In the genomic region with DNA sequence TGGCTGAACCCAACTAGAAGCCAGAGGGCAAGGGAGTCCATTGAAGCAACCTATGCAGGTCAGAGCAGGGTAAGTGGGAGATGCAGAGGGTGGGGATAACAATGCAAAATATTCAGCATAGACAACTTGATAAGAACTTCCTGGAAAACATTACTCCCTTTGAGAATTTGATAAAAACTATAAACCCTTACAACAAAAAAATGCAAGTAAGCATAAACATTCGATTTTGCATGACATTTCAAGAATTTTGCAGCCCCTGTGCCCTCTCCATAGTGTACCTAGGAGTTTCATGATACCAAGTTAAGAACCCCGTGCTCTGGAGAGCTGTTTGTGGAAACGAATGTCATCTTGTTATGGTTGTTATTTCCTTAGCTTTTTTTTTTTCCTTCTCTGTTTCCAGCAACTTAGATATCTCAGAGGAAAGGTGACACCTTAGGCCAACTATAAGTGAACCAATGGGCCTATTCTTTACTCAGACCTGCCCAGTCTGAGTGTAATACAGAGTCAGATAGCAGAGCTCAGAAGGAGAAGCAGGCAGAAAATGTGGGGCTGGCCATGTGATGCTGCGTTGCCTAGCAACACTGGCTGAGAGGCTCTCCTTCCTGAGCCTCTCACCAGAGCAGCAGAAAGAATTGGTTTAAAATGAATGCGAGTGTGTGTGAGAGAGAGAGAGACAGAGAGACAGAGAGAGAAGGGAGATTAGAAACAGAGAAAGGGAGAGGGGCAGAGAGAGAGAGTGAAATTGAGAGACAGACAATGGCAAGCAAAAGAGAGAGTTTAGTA, we compare ENCODE assay signal across 15 cellular contexts. TPM values are rescaled to one million over a fixed set of nuclear protein-coding genes. Genes with fewer than 3 reads are reported as not detected.
DNase-seq lines count a peak whose midpoint lies in the region; ATAC-seq and TF ChIP-seq lines count a peak whose summit lies in the region.
"Had no signal": no experiment of that assay in that cellular context is flagged by ENCODE, and none has a peak within 500 bp of the region (broad histone marks: within the 10 kb centered on the region; RNA-seq: fewer than 3 reads in every experiment).

No MANE protein-coding gene starts in this region.

- H3K27ac Mint-ChIP-seq in activated CD8-positive, alpha-beta T cell treated with anti-CD3 and anti-CD28 coated beads for 36 hours = no peak overlapping the region
- no peak overlapping the region for H3K27ac Mint-ChIP-seq in CD4-positive, alpha-beta T cell
- H3K27ac Mint-ChIP-seq: stimulated activated memory B cell treated with anti-CD40 and anti-IgM and Interleukin-4, amounts not matched to agents 10 μg/mL and 1 μg/mL and 100 μg/mL, for 72 hours had no signal

- H3K4me2 ChIP-seq in SK-N-SH = no peak overlapping the region

- no peak overlapping the region for H3K27ac ChIP-seq in SK-N-SH (ENCODE audit: low read depth in 2 of 2, low read length in 1 of 2)
- no peak overlapping the region for H3K27ac ChIP-seq in CD4-positive, alpha-beta T cell (ENCODE audit: low read depth, low read length)

- H3K4me3 Mint-ChIP-seq in activated CD8-positive, alpha-beta T cell treated with anti-CD3 and anti-CD28 coated beads for 36 hours = no peak overlapping the region
- H3K4me3 Mint-ChIP-seq in CD4-positive, alpha-beta T cell = no peak overlapping the region
- H3K4me3 Mint-ChIP-seq: stimulated activated memory B cell treated with anti-CD40 and anti-IgM and Interleukin-4, amounts not matched to agents 10 μg/mL and 1 μg/mL and 100 μg/mL, for 72 hours had no signal

- no peaks in the 10 kb centered on the region for H3K9me3 ChIP-seq in SK-N-SH
- no peaks in the 10 kb centered on the region for H3K9me3 ChIP-seq in CD4-positive, alpha-beta T cell (ENCODE audit: control insufficient read depth, low read length)

- H3K36me3 Mint-ChIP-seq in activated CD8-positive, alpha-beta T cell treated with anti-CD3 and anti-CD28 coated beads for 36 hours (ENCODE audit: low read depth) = no peaks in the 10 kb centered on the region
- no peaks in the 10 kb centered on the region for H3K36me3 Mint-ChIP-seq in CD4-positive, alpha-beta T cell (ENCODE audit: low read depth)
- H3K36me3 Mint-ChIP-seq: stimulated activated memory B cell treated with anti-CD40 and anti-IgM and Interleukin-4, amounts not matched to agents 10 μg/mL and 1 μg/mL and 100 μg/mL, for 72 hours had no signal

- no peak overlapping the region for H3K4me3 ChIP-seq in SK-N-SH (ENCODE audit: low read depth in 2 of 2, low read length in 1 of 2)

- intact Hi-C loops in activated CD8-positive, alpha-beta T cell treated with anti-CD3 and anti-CD28 coated beads for 36 hours (cut with micrococcal nuclease) = no loop called here
- intact Hi-C loops in CD4-positive, alpha-beta T cell (cut with DNase I, micrococcal nuclease) = no loop called here
- intact Hi-C loops in sciatic nerve (cut with DNase I) = no loop called here

- H2AFZ ChIP-seq in SK-N-SH (ENCODE audit: low read depth) = no peak overlapping the region

- no peaks in the 10 kb centered on the region for H3K36me3 ChIP-seq in SK-N-SH (replicated peaks in 1 of 2; ENCODE audit: control insufficient read depth in 1 of 2, insufficient read depth in 2 of 2, low read length in 1 of 2)

- DNase-seq in DMS153 treated with DMSO at 0.1 percent for 48 hours (lab: John Stamatoyannopoulos, UW; ENCODE audit: unreplicated experiment) (peak; percentile 46), NCI-H1092 (lab: John Stamatoyannopoulos, UW) (peak; percentile 63), SK-N-SH (peak; percentile 20), iPS-NIHi11 (ENCODE audit: low spot score) (peak; percentile 16), sciatic nerve (ENCODE audit: low spot score) (no peak)
- no peak for DNase-seq in activated CD8-positive, alpha-beta T cell treated with anti-CD3 and anti-CD28 coated beads for 36 hours
- no peak for DNase-seq in CD4-positive, alpha-beta T cell
- DNase-seq: activated naive CD4-positive, alpha-beta T cell; HCEC 1CT; stimulated activated CD4-positive, alpha-beta T cell treated with anti-CD3 and anti-CD28 coated beads, Interleukin-4, amount 100 ng/mL, for 1 hour had no signal

- H3K27me3 Mint-ChIP-seq in activated CD8-positive, alpha-beta T cell treated with anti-CD3 and anti-CD28 coated beads for 36 hours = no peaks in the 10 kb centered on the region
- H3K27me3 Mint-ChIP-seq in CD4-positive, alpha-beta T cell = peaks cover 7% of the 10 kb centered on the region
- H3K27me3 Mint-ChIP-seq: stimulated activated memory B cell treated with anti-CD40 and anti-IgM and Interleukin-4, amounts not matched to agents 10 μg/mL and 1 μg/mL and 100 μg/mL, for 72 hours had no signal

- 21% methylated on average over 5 of the region's 5 CpGs for WGBS in SK-N-SH (ENCODE audit: low lambda C conversion rate)

- no peak for ATAC-seq in activated CD8-positive, alpha-beta T cell treated with anti-CD3 and anti-CD28 coated beads for 36 hours
- ATAC-seq in GM21528 (IDR thresholded peaks at IDR 0.05; ENCODE audit: low FRiP score, unreplicated experiment) (no peak), sciatic nerve (no peak)
- no peak for ATAC-seq in CD4-positive, alpha-beta T cell (ENCODE audit: poor library complexity)
- ATAC-seq: stimulated activated memory B cell treated with anti-CD40 and anti-IgM and Interleukin-4, amounts not matched to agents 10 μg/mL and 1 μg/mL and 100 μg/mL, for 72 hours had no signal

- no peaks in the 10 kb centered on the region for H3K27me3 ChIP-seq in SK-N-SH (ENCODE audit: insufficient read depth)
- H3K27me3 ChIP-seq in CD4-positive, alpha-beta T cell (ENCODE audit: control insufficient read depth, insufficient read depth, low read length) = no peaks in the 10 kb centered on the region

- H3K4me1 Mint-ChIP-seq in activated CD8-positive, alpha-beta T cell treated with anti-CD3 and anti-CD28 coated beads for 36 hours (ENCODE audit: low read depth) = no peaks in the 10 kb centered on the region
- H3K4me1 Mint-ChIP-seq in CD4-positive, alpha-beta T cell (ENCODE audit: low read depth) = no peaks in the 10 kb centered on the region
- H3K4me1 Mint-ChIP-seq: stimulated activated memory B cell treated with anti-CD40 and anti-IgM and Interleukin-4, amounts not matched to agents 10 μg/mL and 1 μg/mL and 100 μg/mL, for 72 hours had no signal

- H3F3A ChIP-seq in SK-N-SH (replicated peaks; ENCODE audit: insufficient read depth) = no peaks in the 10 kb centered on the region

- no peaks in the 10 kb centered on the region for H3K79me2 ChIP-seq in SK-N-SH (ENCODE audit: insufficient read depth)

- no peaks in the 10 kb centered on the region for H3K9me2 ChIP-seq in SK-N-SH

- no peak for TF ChIP-seq EP300 in SK-N-SH (IDR thresholded peaks at IDR 0.05; ENCODE audit: borderline replicate concordance in 1 of 2, low read depth in 1 of 2, low read length in 1 of 2)

- CTCF ChIA-PET in SK-N-SH (lab: Yijun Ruan, JAX) = interaction anchor here (1.7 to 3.3 kb wide), 2 partner anchors 32 to 220 kb away, joined by 7 to 13 read pairs; no protein-coding TSS in a partner anchor
- CTCF ChIA-PET in activated CD8-positive, alpha-beta T cell treated with anti-CD3 and anti-CD28 coated beads for 36 hours (lab: Charles Lee) = no interaction called here
- CTCF ChIA-PET in CD4-positive, alpha-beta T cell (lab: Charles Lee) = interaction anchor here (0.7 kb wide), 1 partner anchor 14 kb away, joined by 3 read pairs; no protein-coding TSS in a partner anchor

- H3K4me1 ChIP-seq in SK-N-SH (ENCODE audit: control insufficient read depth in 1 of 2, insufficient read depth in 2 of 2, low read depth in 1 of 2, low read length in 1 of 2) = no peaks in the 10 kb centered on the region

- no peak for TF ChIP-seq RAD21 in SK-N-SH (IDR thresholded peaks at IDR 0.05; ENCODE audit: low read length)

- TF ChIP-seq CTCF in SK-N-SH (IDR thresholded peaks at IDR 0.05) = no peak
- no peak for TF ChIP-seq CTCF in activated CD8-positive, alpha-beta T cell treated with anti-CD3 and anti-CD28 coated beads for 36 hours (IDR thresholded peaks at IDR 0.05)
- no peak for TF ChIP-seq CTCF in CD4-positive, alpha-beta T cell (IDR thresholded peaks at IDR 0.05)

- H3K9ac ChIP-seq in SK-N-SH = no peak overlapping the region

- no peaks in the 10 kb centered on the region for H4K20me1 ChIP-seq in SK-N-SH (ENCODE audit: insufficient read depth)

- H3K9me3 Mint-ChIP-seq in activated CD8-positive, alpha-beta T cell treated with anti-CD3 and anti-CD28 coated beads for 36 hours = no peaks in the 10 kb centered on the region
- H3K9me3 Mint-ChIP-seq in CD4-positive, alpha-beta T cell = no peaks in the 10 kb centered on the region
- H3K9me3 Mint-ChIP-seq: stimulated activated memory B cell treated with anti-CD40 and anti-IgM and Interleukin-4, amounts not matched to agents 10 μg/mL and 1 μg/mL and 100 μg/mL, for 72 hours had no signal

- POLR2A ChIA-PET in SK-N-SH (lab: Yijun Ruan, JAX) = no interaction called here
- POLR2A ChIA-PET in activated CD8-positive, alpha-beta T cell treated with anti-CD3 and anti-CD28 coated beads for 36 hours (lab: Charles Lee) = no interaction called here
- POLR2A ChIA-PET in CD4-positive, alpha-beta T cell (lab: Charles Lee) = no interaction called here

TF ChIP-seq in SK-N-SH, 30 proteins besides CTCF, POLR2A, EP300 and RAD21:
- no peak for TF ChIP-seq POLR2AphosphoS5 (IDR thresholded peaks at IDR 0.05; ENCODE audit: low read depth, low read length)
- peak; percentile 49; the same call in 1 of the 2 replicates for TF ChIP-seq USF1 (IDR thresholded peaks at IDR 0.05; ENCODE audit: borderline replicate concordance, low read depth)
TF ChIP-seq in SK-N-SH: peak in this region for 1.

RNA-seq across cellular contexts. Expression of gene GABRQ, which starts 36.7 kb away (rescaled TPM):
- polyA plus RNA-seq in SK-N-SH (2012; rRNA removed) = 0.02 and 0.03 TPM in 2 replicates
- 0.03 and 0.05 TPM in 2 replicates for polyA plus RNA-seq in SK-N-SH (2012; cell fraction: cytosol; rRNA removed)
- polyA plus RNA-seq in SK-N-SH (2012; cell fraction: nucleus; rRNA removed) = 0.05 TPM in 1 of 2 replicates, not detected in the other
- total RNA-seq in activated CD8-positive, alpha-beta T cell treated with anti-CD3 and anti-CD28 coated beads for 36 hours = not detected
- total RNA-seq in CD4-positive, alpha-beta T cell = not detected
- 5.3 TPM for total RNA-seq in sciatic nerve
- total RNA-seq: activated CD8-positive, alpha-beta memory T cell treated with anti-CD3 and anti-CD28 coated beads for 36 hours; HT-29; pulmonary artery endothelial cell had no signal

Comparison
In these comparisons a context has a peak if more than half of its experiments do, and no peak if none do; other contexts are left out.
1. DNase-seq: peak in DMS153 treated with DMSO at 0.1 percent for 48 hours (single experiment), NCI-H1092 (single experiment), SK-N-SH (single experiment) and iPS-NIHi11 (single experiment); none in activated CD8-positive, alpha-beta T cell treated with anti-CD3 and anti-CD28 coated beads for 36 hours (single experiment), CD4-positive, alpha-beta T cell (0 of 10) and sciatic nerve (single experiment).